In genomic region chr15:95085056-95085455, GRCh38 we compare ENCODE assay signal across 28 cellular contexts.
DNase-seq lines count a peak whose midpoint lies in the region; ATAC-seq and TF ChIP-seq lines count a peak whose summit lies in the region.
"Had no signal": no experiment of that assay in that cellular context is flagged by ENCODE, and none has a peak within 500 bp of the region (broad histone marks: within the 10 kb centered on the region; RNA-seq: fewer than 3 reads in every experiment).

No MANE protein-coding gene starts in this region.

- H3K4me2 ChIP-seq in neural progenitor cell = no peak overlapping the region

- TF ChIP-seq CTCF in choroid plexus epithelial cell (conservative IDR thresholded peaks at IDR 0.05; ENCODE audit: low read depth, low read length) = no peak
- TF ChIP-seq CTCF in neural progenitor cell (IDR thresholded peaks at IDR 0.05) = no peak

- H3K4me1 Mint-ChIP-seq in neural progenitor cell = no peaks in the 10 kb centered on the region
- H3K4me1 Mint-ChIP-seq: activated CD4-positive, alpha-beta T cell treated with anti-CD3 and anti-CD28 coated beads, Interleukin-2, amount 10 ng/mL, durations not matched to agents 7 days and 5 days; activated naive CD4-positive, alpha-beta T cell treated with anti-CD3 and anti-CD28 coated beads, Interleukin-2, amount 10 ng/mL, durations not matched to agents 7 days and 5 days had no signal

- H3K4me3 ChIP-seq in choroid plexus epithelial cell (ENCODE audit: low read depth, low read length) = no peak overlapping the region
- no peak overlapping the region for H3K4me3 ChIP-seq in neural progenitor cell
- H3K4me3 ChIP-seq: heart left ventricle, MG63, ovary had no signal

- no peaks in the 10 kb centered on the region for H3K27me3 Mint-ChIP-seq in neural progenitor cell (ENCODE audit: insufficient read depth, low read depth)
- H3K27me3 Mint-ChIP-seq: activated CD4-positive, alpha-beta T cell treated with anti-CD3 and anti-CD28 coated beads, Interleukin-2, amount 10 ng/mL, durations not matched to agents 7 days and 5 days; activated naive CD4-positive, alpha-beta T cell treated with anti-CD3 and anti-CD28 coated beads, Interleukin-2, amount 10 ng/mL, durations not matched to agents 7 days and 5 days; CD4-positive, alpha-beta T cell had no signal

- ATAC-seq in stimulated activated naive CD8-positive, alpha-beta T cell treated with anti-CD3 and anti-CD28 coated beads, Interleukin-15, Interleukin-2, amounts not matched to agents 100 U/mL and 50 U/mL, for 24 hours = no peak
- ATAC-seq: activated T-cell treated with anti-CD3 and anti-CD28 coated beads, Interleukin-2, amount 50 U/mL, for 72 hours; heart left ventricle; left lobe of liver; natural killer cell treated with Interleukin-12 subunit alpha and Interleukin-12 subunit beta and Interleukin-15 and Interleukin-18, amount 100 ng/mL, for 72 hours; right cardiac atrium had no signal

- H3K9me3 ChIP-seq in neural progenitor cell (ENCODE audit: low read depth) = no peaks in the 10 kb centered on the region
- H3K9me3 ChIP-seq: heart left ventricle, MG63, ovary had no signal

- H4K20me1 ChIP-seq in neural progenitor cell (ENCODE audit: low read depth) = no peaks in the 10 kb centered on the region

- no peak overlapping the region for H3K27ac Mint-ChIP-seq in neural progenitor cell
- H3K27ac Mint-ChIP-seq: activated CD4-positive, alpha-beta T cell treated with anti-CD3 and anti-CD28 coated beads, Interleukin-2, amount 10 ng/mL, durations not matched to agents 7 days and 5 days; activated naive CD4-positive, alpha-beta T cell treated with anti-CD3 and anti-CD28 coated beads, Interleukin-2, amount 10 ng/mL, durations not matched to agents 7 days and 5 days; activated T-cell treated with anti-CD3 and anti-CD28 coated beads, Interleukin-2, amount 50 U/mL, for 72 hours; CD4-positive, alpha-beta T cell; HFFc6; natural killer cell treated with Interleukin-12 subunit alpha and Interleukin-12 subunit beta and Interleukin-15 and Interleukin-18, amount 100 ng/mL, for 72 hours; stimulated activated naive CD8-positive, alpha-beta T cell treated with anti-CD3 and anti-CD28 coated beads, Interleukin-15, Interleukin-2, amounts not matched to agents 100 ng/mL and 50 ng/mL, for 24 hours; T-helper 2 cell treated with Interferon-gamma antibody and Interleukin-4, amounts not matched to agents 5 μg/mL and 100 μg/mL, for 36 hours had no signal

- H3K4me1 ChIP-seq in neural progenitor cell = no peaks in the 10 kb centered on the region

- no peaks in the 10 kb centered on the region for H3K36me3 Mint-ChIP-seq in neural progenitor cell
- H3K36me3 Mint-ChIP-seq: activated naive CD4-positive, alpha-beta T cell treated with anti-CD3 and anti-CD28 coated beads, Interleukin-2, amount 10 ng/mL, durations not matched to agents 7 days and 5 days; natural killer cell treated with Interleukin-12 subunit alpha and Interleukin-12 subunit beta and Interleukin-15 and Interleukin-18, amount 100 ng/mL, for 72 hours had no signal

- no peak overlapping the region for H3K9ac ChIP-seq in neural progenitor cell

- H3K36me3 ChIP-seq in neural progenitor cell = no peaks in the 10 kb centered on the region
- H3K36me3 ChIP-seq: heart left ventricle, MG63, ovary had no signal

- no peak overlapping the region for H3K4me3 Mint-ChIP-seq in neural progenitor cell
- H3K4me3 Mint-ChIP-seq: activated CD4-positive, alpha-beta T cell treated with anti-CD3 and anti-CD28 coated beads, Interleukin-2, amount 10 ng/mL, durations not matched to agents 7 days and 5 days; activated naive CD4-positive, alpha-beta T cell treated with anti-CD3 and anti-CD28 coated beads, Interleukin-2, amount 10 ng/mL, durations not matched to agents 7 days and 5 days; activated T-cell treated with anti-CD3 and anti-CD28 coated beads, Interleukin-2, amount 50 U/mL, for 72 hours; CD4-positive, alpha-beta T cell; HFFc6; natural killer cell treated with Interleukin-12 subunit alpha and Interleukin-12 subunit beta and Interleukin-15 and Interleukin-18, amount 100 ng/mL, for 72 hours; stimulated activated naive CD8-positive, alpha-beta T cell treated with anti-CD3 and anti-CD28 coated beads, Interleukin-15, Interleukin-2, amounts not matched to agents 100 ng/mL and 50 ng/mL, for 24 hours; T-helper 2 cell treated with Interferon-gamma antibody and Interleukin-4, amounts not matched to agents 5 μg/mL and 100 μg/mL, for 36 hours had no signal

- no peaks in the 10 kb centered on the region for H3K27me3 ChIP-seq in neural progenitor cell
- H3K27me3 ChIP-seq: heart left ventricle, MG63, ovary had no signal

- H3F3A ChIP-seq in neural progenitor cell (ENCODE audit: low read depth) = no peaks in the 10 kb centered on the region

- no peak overlapping the region for H3K27ac ChIP-seq in neural progenitor cell
- H3K27ac ChIP-seq: ovary, VCaP had no signal

- no peaks in the 10 kb centered on the region for H3K9me3 Mint-ChIP-seq in neural progenitor cell
- H3K9me3 Mint-ChIP-seq: activated CD4-positive, alpha-beta T cell treated with anti-CD3 and anti-CD28 coated beads, Interleukin-2, amount 10 ng/mL, durations not matched to agents 7 days and 5 days; CD4-positive, alpha-beta T cell; HFFc6; natural killer cell treated with Interleukin-12 subunit alpha and Interleukin-12 subunit beta and Interleukin-15 and Interleukin-18, amount 100 ng/mL, for 72 hours; T-helper 2 cell treated with Interferon-gamma antibody and Interleukin-4, amounts not matched to agents 5 μg/mL and 100 μg/mL, for 36 hours had no signal

- DNase-seq in EL (peak; percentile 1), MV-4-11 (lab: John Stamatoyannopoulos, UW) (peak; percentile 94), choroid plexus epithelial cell (ENCODE audit: low read depth) (peak; percentile 15), neural progenitor cell (ENCODE audit: low spot score) (no peak), foreskin melanocyte (no peak), NCI-H187 (lab: John Stamatoyannopoulos, UW) (no peak)
- no peak for DNase-seq in stimulated activated naive CD8-positive, alpha-beta T cell treated with anti-CD3 and anti-CD28 coated beads, Interleukin-15, Interleukin-2, amounts not matched to agents 100 U/mL and 50 U/mL, for 24 hours
- DNase-seq: activated CD4-positive, alpha-beta T cell treated with anti-CD3 and anti-CD28 coated beads, Interleukin-2, amount 10 ng/mL, durations not matched to agents 7 days and 5 days; activated naive CD4-positive, alpha-beta T cell treated with anti-CD3 and anti-CD28 coated beads, Interleukin-2, amount 10 ng/mL, durations not matched to agents 7 days and 5 days; activated T-cell treated with anti-CD3 and anti-CD28 coated beads, Interleukin-2, amount 50 U/mL, for 72 hours; anterior cingulate cortex; CD4-positive, alpha-beta T cell; central memory CD4-positive, alpha-beta T cell; dermis blood vessel endothelial cell; DMS 273 treated with DMSO at 0.1 percent for 48 hours; heart left ventricle; HFFc6; MG63; NCI-H1694 treated with DMSO at 0.1 percent for 48 hours; NCI-H345; ovary; right cardiac atrium; stimulated activated CD4-positive, alpha-beta T cell treated with anti-CD3 and anti-CD28 coated beads, Interleukin-15, amount 100 ng/mL, for 24 hours had no signal

- peak overlapping the region; percentile 22 for H2AFZ ChIP-seq in neural progenitor cell (replicated peaks)

- no peaks in the 10 kb centered on the region for H3K79me2 ChIP-seq in neural progenitor cell (ENCODE audit: low read depth)

Comparison
In these comparisons a context has a peak if more than half of its experiments do, and no peak if none do; other contexts are left out.
1. DNase-seq: peak in EL (single experiment), MV-4-11 (single experiment) and choroid plexus epithelial cell (single experiment); none in neural progenitor cell (single experiment), foreskin melanocyte (single experiment), stimulated activated naive CD8-positive, alpha-beta T cell treated with anti-CD3 and anti-CD28 coated beads, Interleukin-15, Interleukin-2, amounts not matched to agents 100 U/mL and 50 U/mL, for 24 hours (single experiment) and NCI-H187 (0 of 2).